Comparison of ENCODE assay signal across 25 cellular contexts in the genomic region with DNA sequence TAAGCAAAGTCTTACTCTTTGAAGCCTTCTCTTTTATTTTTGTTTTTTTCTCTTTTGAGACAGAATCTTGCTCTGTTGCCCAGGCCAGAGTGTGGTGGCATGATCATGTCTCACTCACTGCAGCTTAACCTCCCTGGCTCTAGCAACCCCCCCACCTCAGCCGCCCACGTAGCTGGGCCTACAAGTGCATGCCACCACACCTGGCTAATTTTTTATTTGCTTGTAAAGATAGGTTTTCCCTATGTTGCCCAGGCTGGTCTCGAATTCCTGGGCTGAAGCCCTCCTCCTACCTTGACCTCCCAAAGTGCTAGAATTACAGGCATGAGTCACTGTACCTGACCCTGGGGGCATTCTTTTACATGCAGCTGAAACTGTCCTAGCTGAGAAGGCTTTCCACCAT.
"Had no signal": no experiment of that assay in that cellular context is flagged by ENCODE, and none has a peak within 500 bp of the region (broad histone marks: within the 10 kb centered on the region; RNA-seq: fewer than 3 reads in every experiment).

No MANE protein-coding gene starts in this region.

- H3K27me3 ChIP-seq: body of pancreas, colonic mucosa, esophagus squamous epithelium, gastroesophageal sphincter had no signal

- DNase-seq: activated CD4-positive, alpha-beta memory T cell treated with anti-CD3 and anti-CD28 coated beads, Interleukin-2, amount 10 ng/mL, durations not matched to agents 7 days and 5 days; activated CD4-positive, alpha-beta T cell treated with anti-CD3 and anti-CD28 coated beads for 1 hour; activated CD4-positive, alpha-beta T cell treated with anti-CD3 and anti-CD28 coated beads for 4 hours; activated CD4-positive, alpha-beta T cell treated with anti-CD3 and anti-CD28 coated beads, Interleukin-2, amount 10 ng/mL, durations not matched to agents 7 days and 5 days; activated CD4-positive, alpha-beta T cell treated with anti-CD3 and anti-CD28 coated beads, Interleukin-2, amount 50 U/mL, for 4 hours; activated effector memory CD4-positive, alpha-beta T cell treated with Interleukin-2 at 50 U/mL for 16 hours; activated gamma-delta T cell treated with Interleukin-2 at 50 U/mL for 16 hours; activated naive CD4-positive, alpha-beta T cell treated with anti-CD3 and anti-CD28 coated beads, Interleukin-2, amount 50 U/mL, for 16 hours; activated naive CD4-positive, alpha-beta T cell treated with Interleukin-2 at 50 U/mL for 16 hours; activated T-cell treated with anti-CD3 and anti-CD28 coated beads, Interleukin-2, amount 50 U/mL, for 4 hours; amniotic stem cell; aorta; body of pancreas; caudate nucleus; colonic mucosa; effector CD8-positive, alpha-beta T cell; esophagus squamous epithelium; foreskin melanocyte; T-helper 2 cell had no signal

- H3K27me3 Mint-ChIP-seq: activated CD4-positive, alpha-beta memory T cell treated with anti-CD3 and anti-CD28 coated beads, Interleukin-2, amount 10 ng/mL, durations not matched to agents 7 days and 5 days; activated CD4-positive, alpha-beta T cell treated with anti-CD3 and anti-CD28 coated beads, Interleukin-2, amount 10 ng/mL, durations not matched to agents 7 days and 5 days; activated naive CD8-positive, alpha-beta T cell; activated T-helper 17 cell treated with anti-CD3 and anti-CD28 coated beads, Interleukin-2, amount 50 U/mL, for 72 hours had no signal

- FAIRE-seq: endometrium, endothelial cell of umbilical vein had no signal

- H3K27ac ChIP-seq: body of pancreas, colonic mucosa, epithelial cell of prostate, esophagus squamous epithelium, gastroesophageal sphincter had no signal

- H3K9me3 ChIP-seq: body of pancreas, colonic mucosa, esophagus squamous epithelium, gastroesophageal sphincter had no signal

- H3K4me3 Mint-ChIP-seq: activated CD4-positive, alpha-beta memory T cell treated with anti-CD3 and anti-CD28 coated beads, Interleukin-2, amount 10 ng/mL, durations not matched to agents 7 days and 5 days; activated CD4-positive, alpha-beta T cell treated with anti-CD3 and anti-CD28 coated beads, Interleukin-2, amount 10 ng/mL, durations not matched to agents 7 days and 5 days; activated naive CD8-positive, alpha-beta T cell; activated T-cell treated with anti-CD3 and anti-CD28 coated beads, Interleukin-2, amount 50 U/mL, for 4 hours; activated T-helper 17 cell treated with anti-CD3 and anti-CD28 coated beads, Interleukin-2, amount 50 U/mL, for 72 hours had no signal

- ATAC-seq: activated T-cell treated with anti-CD3 and anti-CD28 coated beads, Interleukin-2, amount 50 U/mL, for 4 hours; activated T-helper 17 cell treated with anti-CD3 and anti-CD28 coated beads, Interleukin-2, amount 50 U/mL, for 72 hours; body of pancreas; gastroesophageal sphincter had no signal

- H3K9me3 Mint-ChIP-seq: activated T-cell treated with anti-CD3 and anti-CD28 coated beads, Interleukin-2, amount 50 U/mL, for 4 hours; activated T-helper 17 cell treated with anti-CD3 and anti-CD28 coated beads, Interleukin-2, amount 50 U/mL, for 72 hours had no signal

- H3K36me3 ChIP-seq: colonic mucosa, esophagus squamous epithelium, gastroesophageal sphincter had no signal

- H3K4me3 ChIP-seq: body of pancreas, colonic mucosa, esophagus squamous epithelium, gastroesophageal sphincter had no signal

- H3K4me1 ChIP-seq: body of pancreas, colonic mucosa, esophagus squamous epithelium, gastroesophageal sphincter had no signal

- H3K27ac Mint-ChIP-seq: activated CD4-positive, alpha-beta memory T cell treated with anti-CD3 and anti-CD28 coated beads, Interleukin-2, amount 10 ng/mL, durations not matched to agents 7 days and 5 days; activated CD4-positive, alpha-beta T cell treated with anti-CD3 and anti-CD28 coated beads, Interleukin-2, amount 10 ng/mL, durations not matched to agents 7 days and 5 days; activated naive CD8-positive, alpha-beta T cell; activated T-helper 17 cell treated with anti-CD3 and anti-CD28 coated beads, Interleukin-2, amount 50 U/mL, for 72 hours had no signal
